In the genomic region with DNA sequence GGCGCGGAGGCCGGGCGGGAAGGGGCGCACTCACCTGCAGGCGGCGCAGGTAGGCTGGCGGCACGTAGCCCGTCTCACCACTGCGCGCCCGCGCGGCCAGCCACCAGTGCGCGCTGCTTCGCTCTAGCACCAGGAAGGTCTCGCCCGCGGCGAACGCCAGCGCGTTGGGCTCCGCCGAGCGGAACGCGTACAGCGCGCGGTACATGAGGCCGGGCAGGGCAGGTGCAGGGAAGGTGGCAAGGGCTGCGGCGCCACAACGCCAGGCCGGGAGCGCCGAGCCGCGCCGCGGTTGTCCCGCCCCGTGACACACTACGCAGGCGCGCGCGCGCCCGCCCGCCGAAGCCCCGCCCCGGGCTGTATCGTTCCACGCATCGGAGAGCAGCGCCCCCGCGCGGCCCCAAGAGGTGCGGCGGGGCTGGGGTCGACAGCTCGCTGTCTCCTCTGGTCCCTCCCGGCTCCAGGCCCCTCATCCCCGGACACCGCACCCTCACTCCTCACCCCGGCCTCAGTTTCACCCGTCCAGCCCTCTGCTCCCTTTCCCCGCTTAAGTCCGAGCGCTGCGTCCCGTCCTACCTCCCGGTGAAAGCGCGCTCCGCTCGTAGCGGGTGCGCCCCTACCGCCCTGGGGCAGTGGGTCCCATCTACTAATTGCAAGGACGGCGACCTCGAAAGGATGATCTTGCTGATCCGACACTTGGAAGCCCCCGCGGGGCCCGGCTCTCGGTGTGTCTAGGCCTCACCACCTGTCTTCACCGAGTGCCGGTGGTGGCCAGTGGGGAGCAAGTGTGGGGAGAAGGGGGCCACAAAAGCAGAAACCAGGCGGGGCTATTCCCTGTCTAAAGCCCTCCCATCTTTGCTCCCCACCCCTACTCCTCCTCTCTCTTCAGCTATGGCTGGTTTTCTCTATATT, we compare ENCODE assay signal across 8 cellular contexts. TPM values are rescaled to one million over a fixed set of nuclear protein-coding genes. Genes with fewer than 3 reads are reported as not detected.
A peak's percentile ranks its signal among the peaks of the same experiment; 100 is the strongest.
DNase-seq lines count a peak whose midpoint lies in the region; ATAC-seq, FAIRE-seq and TF ChIP-seq lines count a peak whose summit lies in the region.

Gene NCKIPSD, minus strand, starts transcription at position 313 of the 909 bp plus-strand sequence. Its CDS starts 108 bp downstream, at position 205.

- ATAC-seq in GM19035 (IDR thresholded peaks at IDR 0.05; ENCODE audit: unreplicated experiment), result peak; percentile 80
- peak; percentile 82 for ATAC-seq in HG03280 (IDR thresholded peaks at IDR 0.05; ENCODE audit: unreplicated experiment)
- peak; percentile 85 for ATAC-seq in HepG2

- peaks cover 84% of the 10 kb centered on the region for H3K36me3 Mint-ChIP-seq in dendritic cell treated with granulocyte-macrophage colony-stimulating factor and Interleukin-4, amounts not matched to agents 40 ng/mL and 50 ng/mL, for 4 days (ENCODE audit: low read depth)

- H3K27me3 ChIP-seq in BLaER1 (no peaks in the 10 kb centered on the region), HepG2 (ENCODE audit: control insufficient read depth in 1 of 2, insufficient read depth in 2 of 2, low read length in 2 of 2) (no peaks in the 10 kb centered on the region; a peak in 2 of 5 replicates)

- DNase-seq in NCI-H748 treated with DMSO at 0.1 percent for 48 hours (lab: John Stamatoyannopoulos, UW), result peak; percentile 54
- peak; percentile 90 for DNase-seq in activated CD4-positive, alpha-beta T cell treated with anti-CD3 and anti-CD28 coated beads, Interleukin-2, amount 50 U/mL, for 1 hour
- DNase-seq in HepG2 (ENCODE audit: low spot score), result peak; percentile 71
- DNase-seq in stimulated activated CD4-positive, alpha-beta T cell treated with anti-CD3 and anti-CD28 coated beads, Interleukin-4, amount 100 ng/mL, for 24 hours, result peak; percentile 91

- TF ChIP-seq CTCF in HepG2 (CRISPR knock-in tag; IDR thresholded peaks at IDR 0.05), result peak; percentile 77

- peak; percentile 81; the same call in 1 of the 2 replicates for TF ChIP-seq RAD21 in HepG2 (CRISPR knock-in tag; IDR thresholded peaks at IDR 0.05)

- no peak for TF ChIP-seq EP300 in HepG2 (IDR thresholded peaks at IDR 0.05; ENCODE audit: low read depth in 2 of 2, low read length in 2 of 2)
- TF ChIP-seq EP300 in HepG2 (CRISPR knock-in tag; IDR thresholded peaks at IDR 0.05; ENCODE audit: borderline replicate concordance), result peak; percentile 49; the same call in 1 of the 2 replicates

- no TSS peak for BruUV-seq in HepG2 (replicated peaks; lab: Mats Ljungman, UMichigan)

- no peaks in the 10 kb centered on the region for H3K9me3 ChIP-seq in BLaER1
- H3K9me3 ChIP-seq in HepG2 (ENCODE audit: low read length), result no peaks in the 10 kb centered on the region

- H3K4me1 ChIP-seq in BLaER1, result peaks cover 48% of the 10 kb centered on the region
- H3K4me1 ChIP-seq in HepG2 (ENCODE audit: insufficient read depth, low read length), result peaks cover 26% of the 10 kb centered on the region

- intact Hi-C loops in dendritic cell treated with granulocyte-macrophage colony-stimulating factor and Interleukin-4, amounts not matched to agents 40 ng/mL and 50 ng/mL, for 4 days (cut with micrococcal nuclease), result loop anchor here (1.0 to 10.0 kb wide), 3 partner anchors 51 to 221 kb away; partner anchors contain the start of genes SLC26A6 and UQCRC1
- intact Hi-C loops in HepG2 (cut with micrococcal nuclease; ENCODE audit: unreplicated experiment), result loop anchor here (1.0 kb wide), 1 partner anchor 54 kb away; no protein-coding TSS in a partner anchor

- POLR2A ChIA-PET in HepG2 (lab: Yijun Ruan, JAX), result interaction anchor here (0.7 to 1.7 kb wide), 5 partner anchors 12 to 54 kb away, joined by 3 to 8 read pairs (median 3); partner anchors contain the start of genes CELSR3 and IP6K2

- H3K4me2 ChIP-seq in BLaER1 (peak within 1 kb of the TSS; percentile 97), HepG2 (ENCODE audit: low read depth, low read length) (peak within 1 kb of the TSS; percentile 92)

- CTCF ChIA-PET in HepG2 (lab: Yijun Ruan, JAX; ENCODE audit: low intra/inter-chr PET ratio, low total read pairs), result interaction anchor here (1.0 to 1.1 kb wide), 3 partner anchors 22 to 137 kb away, joined by 3 to 5 read pairs (median 4); no protein-coding TSS in a partner anchor

- no peaks in the 10 kb centered on the region for H3K9me3 Mint-ChIP-seq in dendritic cell treated with granulocyte-macrophage colony-stimulating factor and Interleukin-4, amounts not matched to agents 40 ng/mL and 50 ng/mL, for 4 days

- peak within 1 kb of the TSS; percentile 86 for H3K27ac Mint-ChIP-seq in dendritic cell treated with granulocyte-macrophage colony-stimulating factor and Interleukin-4, amounts not matched to agents 40 ng/mL and 50 ng/mL, for 4 days

- H3K27me3 Mint-ChIP-seq in dendritic cell treated with granulocyte-macrophage colony-stimulating factor and Interleukin-4, amounts not matched to agents 40 ng/mL and 50 ng/mL, for 4 days, result peaks cover 1% of the 10 kb centered on the region

- FAIRE-seq in HepG2 (lab: Jason Lieb, UNC), result no peak

- H3K4me3 Mint-ChIP-seq in dendritic cell treated with granulocyte-macrophage colony-stimulating factor and Interleukin-4, amounts not matched to agents 40 ng/mL and 50 ng/mL, for 4 days, result peak within 1 kb of the TSS; percentile 87

- peak within 1 kb of the TSS; percentile 89 for H3K4me3 ChIP-seq in BLaER1
- peak within 1 kb of the TSS; percentile 82 to 97 (median 88) for H3K4me3 ChIP-seq in HepG2 (replicated peaks in 1 of 3; ENCODE audit: insufficient read depth in 1 of 3, low read depth in 2 of 3, low read length in 3 of 3)

- H2AFZ ChIP-seq in HepG2 (ENCODE audit: low read length), result no peak within 1 kb of the TSS

- H3K4me1 Mint-ChIP-seq in dendritic cell treated with granulocyte-macrophage colony-stimulating factor and Interleukin-4, amounts not matched to agents 40 ng/mL and 50 ng/mL, for 4 days (ENCODE audit: low read depth), result peaks cover 39% of the 10 kb centered on the region

- H3K36me3 ChIP-seq in BLaER1 (peaks cover 65% of the 10 kb centered on the region), HepG2 (replicated peaks in 1 of 2; ENCODE audit: control insufficient read depth in 1 of 2, insufficient read depth in 2 of 2, low read length in 2 of 2) (peaks cover 29 to 58% of the 10 kb centered on the region in 2 experiments)

- in situ Hi-C loops in HepG2 (cut with HindIII; ENCODE audit: extremely low pct_ligation_motif_present, low pct_unique_long_range_greater_than_20kb), result no loop called here

- peaks cover 25% of the 10 kb centered on the region for H3K79me2 ChIP-seq in HepG2 (ENCODE audit: insufficient read depth, low read length)

- H3K27ac ChIP-seq in BLaER1, result peak within 1 kb of the TSS; percentile 86
- peak within 1 kb of the TSS; percentile 83 for H3K27ac ChIP-seq in HepG2 (ENCODE audit: extremely low read length, insufficient read depth, low read length)

- 1% methylated on average over 32 of the region's 97 CpGs for WGBS in HepG2 (ENCODE audit: low lambda C conversion rate)

- peak in 1 of 2 experiments; percentile 84; a peak in 2 of 4 replicates for TF ChIP-seq POLR2A in HepG2 (IDR thresholded peaks at IDR 0.05; ENCODE audit: insufficient read depth in 1 of 2, low read depth in 2 of 2, low read length in 2 of 2)

- H4K20me1 ChIP-seq in BLaER1, result peaks cover 68% of the 10 kb centered on the region
- H4K20me1 ChIP-seq in HepG2 (ENCODE audit: insufficient read depth, low read length), result 0 out of 2 replicates have a peak, but pooled peaks cover 4% of the 10 kb centered on the region

- H3K9ac ChIP-seq in BLaER1 (peak within 1 kb of the TSS; percentile 87), HepG2 (ENCODE audit: insufficient read depth, low read depth, low read length) (peak within 1 kb of the TSS; percentile 94)

TF ChIP-seq in HepG2, 621 proteins besides CTCF, POLR2A, EP300 and RAD21 (continues in another document):
- TF ChIP-seq ZNF660 (CRISPR knock-in tag; IDR thresholded peaks at IDR 0.05; ENCODE audit: borderline replicate concordance, low read depth) (no peak), TOPORS (CRISPR knock-in tag; IDR thresholded peaks at IDR 0.05) (no peak; the same call in 1 of the 2 replicates), XRCC5 (optimal IDR thresholded peaks at IDR 0.05; ENCODE audit: low read length) (peak; percentile 58), ZNF503 (CRISPR knock-in tag; IDR thresholded peaks at IDR 0.05) (no peak)

RNA-seq across cellular contexts. Expression of gene NCKIPSD, which starts in this region (rescaled TPM):
- total RNA-seq in HepG2 (2016; rRNA removed; fragmentation: Illumina TruSeq; extraction: Trizol), result 13.5 and 14.3 TPM in 2 replicates
- 4.8 and 5.0 TPM in 2 replicates for total RNA-seq in HepG2 (2016; cell fraction: cytosol; rRNA removed; fragmentation: Illumina TruSeq; extraction: Trizol; ENCODE audit: low read depth)
- 13.6 and 14.6 TPM in 2 replicates for total RNA-seq in HepG2 (2016; cell fraction: insoluble cytoplasmic fraction; rRNA removed; fragmentation: Illumina TruSeq; extraction: Trizol)
- 10.8 and 12.0 TPM in 2 replicates for total RNA-seq in HepG2 (2016; cell fraction: membrane; rRNA removed; fragmentation: Illumina TruSeq; extraction: Trizol)
- total RNA-seq in HepG2 (2016; cell fraction: nucleus; rRNA removed; fragmentation: Illumina TruSeq; extraction: Trizol), result 12.7 and 17.2 TPM in 2 replicates
- polyA plus RNA-seq in HepG2 (2011; rRNA removed), result 35.2 and 44.2 TPM in 2 replicates
- 25.4 and 38.7 TPM in 2 replicates for polyA plus RNA-seq in HepG2 (2011; cell fraction: cytosol; rRNA removed)
- 79.3 and 90.0 TPM in 2 replicates for polyA plus RNA-seq in HepG2 (2011; cell fraction: nucleus; rRNA removed)
- polyA plus RNA-seq in HepG2 (2012), result 14.1 and 18.5 TPM in 2 replicates
- 6.3 and 6.6 TPM in 2 replicates for polyA plus RNA-seq in HepG2 (2016; cell fraction: cytosol; fragmentation: Illumina TruSeq; extraction: Trizol; ENCODE audit: low read depth)
- 15.7 and 21.1 TPM in 2 replicates for polyA plus RNA-seq in HepG2 (2016; cell fraction: insoluble cytoplasmic fraction; fragmentation: Illumina TruSeq; extraction: Trizol; ENCODE audit: low read depth)
- polyA plus RNA-seq in HepG2 (2016; cell fraction: membrane; fragmentation: Illumina TruSeq; extraction: Trizol; ENCODE audit: low read depth), result 10.6 and 11.9 TPM in 2 replicates
- 26.0 and 26.3 TPM in 2 replicates for polyA plus RNA-seq in HepG2 (2016; cell fraction: nucleus; fragmentation: Illumina TruSeq; extraction: Trizol; ENCODE audit: insufficient read depth, low read depth)
- 68.5 and 115 TPM in 2 replicates for polyA minus RNA-seq in HepG2 (2011; rRNA and poly(A)+ RNA removed; ENCODE audit: low replicate concordance)
- polyA minus RNA-seq in HepG2 (2011; cell fraction: cytosol; rRNA and poly(A)+ RNA removed), result 20.6 and 27.4 TPM in 2 replicates
- 27.7 and 30.7 TPM in 2 replicates for polyA minus RNA-seq in HepG2 (2011; cell fraction: nucleus; rRNA and poly(A)+ RNA removed)

Comparison
In these comparisons a context has a peak if more than half of its experiments do, and no peak if none do; other contexts are left out.
1. Peak in every context shown above with its lines: DNase-seq, ATAC-seq, H3K4me3 ChIP-seq and H3K27ac ChIP-seq.